18 cellular contexts compared by ENCODE assay signal in the genomic region with DNA sequence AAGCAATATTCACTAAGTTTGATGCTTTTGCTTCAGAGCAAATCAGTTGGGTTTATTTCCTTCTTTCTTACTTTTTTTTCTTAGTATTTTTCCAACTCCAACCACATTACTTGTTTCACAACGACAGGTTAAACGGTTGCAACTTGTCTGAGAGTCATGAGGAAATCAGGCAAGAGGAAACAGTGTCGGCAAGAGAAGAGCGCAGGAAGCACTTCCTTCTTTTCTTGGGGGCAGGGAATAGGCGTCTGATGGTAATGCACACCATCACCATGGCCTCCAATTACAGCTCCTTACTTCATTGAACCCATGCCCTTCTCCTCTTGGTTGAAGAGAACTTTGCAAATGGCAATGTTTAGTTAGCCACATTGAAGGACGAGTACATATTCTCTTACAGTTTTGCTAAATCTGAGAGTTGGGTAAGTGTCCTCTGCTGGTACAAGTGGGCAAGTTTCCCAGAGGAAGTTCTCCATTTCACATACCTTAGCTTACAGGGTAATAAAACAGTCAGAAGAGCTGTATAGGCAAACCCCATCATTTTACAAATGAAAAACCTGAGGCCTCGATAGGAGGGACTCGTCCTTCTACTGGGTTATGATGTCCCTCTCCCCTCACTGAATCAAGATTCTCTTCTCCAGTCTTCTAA. TPM values are rescaled to one million over a fixed set of nuclear protein-coding genes. Genes with fewer than 3 reads are reported as not detected.
DNase-seq lines count a peak whose midpoint lies in the region; ATAC-seq and TF ChIP-seq lines count a peak whose summit lies in the region.
"Had no signal": no experiment of that assay in that cellular context is flagged by ENCODE, and none has a peak within 500 bp of the region (broad histone marks: within the 10 kb centered on the region; RNA-seq: fewer than 3 reads in every experiment).

No MANE protein-coding gene starts in this region.

- peaks cover under 1% of the 10 kb centered on the region for H3K27me3 Mint-ChIP-seq in T-helper 1 cell treated with Interleukin-12 subunit alpha and Interleukin-12 subunit beta and Interleukin-4 antibody, amounts not matched to agents 30 μg/mL and 1 μg/mL, for 36 hours (ENCODE audit: low read depth)
- H3K27me3 Mint-ChIP-seq: central memory CD8-positive, alpha-beta T cell; stimulated activated naive CD8-positive, alpha-beta T cell treated with anti-CD3 and anti-CD28 coated beads, Interleukin-15, Interleukin-2, amounts not matched to agents 100 ng/mL and 50 ng/mL, for 24 hours; T-helper 17 cell had no signal

- H3K9me3 Mint-ChIP-seq in T-helper 1 cell treated with Interleukin-12 subunit alpha and Interleukin-12 subunit beta and Interleukin-4 antibody, amounts not matched to agents 30 μg/mL and 1 μg/mL, for 36 hours = no peaks in the 10 kb centered on the region
- H3K9me3 Mint-ChIP-seq: central memory CD8-positive, alpha-beta T cell; stimulated activated naive CD8-positive, alpha-beta T cell treated with anti-CD3 and anti-CD28 coated beads, Interleukin-15, Interleukin-2, amounts not matched to agents 100 ng/mL and 50 ng/mL, for 24 hours had no signal

- H3K9me3 ChIP-seq in left lung (no peaks in the 10 kb centered on the region), HAP-1 (no peaks in the 10 kb centered on the region)

- intact Hi-C loops in left lung (cut with DNase I) = no loop called here

- H3K36me3 ChIP-seq in left lung (no peaks in the 10 kb centered on the region), HAP-1 (replicated peaks) (no peaks in the 10 kb centered on the region)

- peak overlapping the region; percentile 42 to 90 for H3K27ac ChIP-seq in left lung
- H3K27ac ChIP-seq: RWPE1 had no signal

- no peak overlapping the region for H3K4me3 ChIP-seq in left lung
- no peak overlapping the region for H3K4me3 ChIP-seq in HAP-1

- H3K27ac Mint-ChIP-seq in T-helper 1 cell treated with Interleukin-12 subunit alpha and Interleukin-12 subunit beta and Interleukin-4 antibody, amounts not matched to agents 30 μg/mL and 1 μg/mL, for 36 hours = peak overlapping the region; percentile 46
- H3K27ac Mint-ChIP-seq: stimulated activated naive CD8-positive, alpha-beta T cell treated with anti-CD3 and anti-CD28 coated beads, Interleukin-15, Interleukin-2, amounts not matched to agents 100 ng/mL and 50 ng/mL, for 24 hours; T-helper 17 cell had no signal

- H3K27me3 ChIP-seq in left lung = no peaks in the 10 kb centered on the region
- H3K27me3 ChIP-seq in HAP-1 (ENCODE audit: low read depth) = no peaks in the 10 kb centered on the region

- peak; percentile 33 for ATAC-seq in left lung
- ATAC-seq in GM18858 (IDR thresholded peaks at IDR 0.05; ENCODE audit: unreplicated experiment) = no peak
- ATAC-seq: T-helper 17 cell had no signal

- H3K4me3 Mint-ChIP-seq in T-helper 1 cell treated with Interleukin-12 subunit alpha and Interleukin-12 subunit beta and Interleukin-4 antibody, amounts not matched to agents 30 μg/mL and 1 μg/mL, for 36 hours = no peak overlapping the region
- H3K4me3 Mint-ChIP-seq: central memory CD8-positive, alpha-beta T cell; stimulated activated naive CD8-positive, alpha-beta T cell treated with anti-CD3 and anti-CD28 coated beads, Interleukin-15, Interleukin-2, amounts not matched to agents 100 ng/mL and 50 ng/mL, for 24 hours; T-helper 17 cell had no signal

- DNase-seq in AML-193 (lab: John Stamatoyannopoulos, UW) = peak; percentile 96 to 97
- peak; percentile 76 for DNase-seq in KG1 (lab: John Stamatoyannopoulos, UW)
- peak in 1 of 2 donors; percentile 48 for DNase-seq in left lung
- DNase-seq in occipital lobe (lab: John Stamatoyannopoulos, UW) = no peak
- DNase-seq in HAP-1 (ENCODE audit: low spot score in 2 of 2) = no peak
- DNase-seq in activated T-cell treated with anti-CD3 and anti-CD28 coated beads for 4 hours = no peak
- DNase-seq: activated effector memory CD4-positive, alpha-beta T cell treated with anti-CD3 and anti-CD28 coated beads, Interleukin-2, amount 50 U/mL, for 16 hours; amniotic stem cell; HCEC 1CT; mesendoderm; NCI-H1048; NCI-H774; T-helper 17 cell had no signal

- H3K4me1 Mint-ChIP-seq in T-helper 1 cell treated with Interleukin-12 subunit alpha and Interleukin-12 subunit beta and Interleukin-4 antibody, amounts not matched to agents 30 μg/mL and 1 μg/mL, for 36 hours (ENCODE audit: low read depth) = peaks cover 20% of the 10 kb centered on the region
- H3K4me1 Mint-ChIP-seq: central memory CD8-positive, alpha-beta T cell; T-helper 17 cell had no signal

- peaks cover 0 to 87% of the 10 kb centered on the region in 2 donors for H3K4me1 ChIP-seq in left lung
- H3K4me1 ChIP-seq in HAP-1 = no peaks in the 10 kb centered on the region

- TF ChIP-seq CTCF in left lung (IDR thresholded peaks at IDR 0.05) = peak in 1 of 2 donors; percentile 19

- in situ Hi-C loops in HAP-1 (cut with MboI; ENCODE audit: low sequenced_read_pairs) = no loop called here

- H3K36me3 Mint-ChIP-seq in T-helper 1 cell treated with Interleukin-12 subunit alpha and Interleukin-12 subunit beta and Interleukin-4 antibody, amounts not matched to agents 30 μg/mL and 1 μg/mL, for 36 hours (ENCODE audit: low read depth) = no peaks in the 10 kb centered on the region

RNA-seq across cellular contexts. Expression of gene CXCL8, which starts 8.3 kb away (rescaled TPM):
- total RNA-seq in left lung (10 to 100 TPM; 12.3 to 80.4 TPM), occipital lobe (5.1 TPM)

Comparison
In these comparisons a context has a peak if more than half of its experiments do, and no peak if none do; other contexts are left out.
1. DNase-seq: peak in AML-193 (2 of 2) and KG1 (single experiment); none in occipital lobe (single experiment), HAP-1 (0 of 2) and activated T-cell treated with anti-CD3 and anti-CD28 coated beads for 4 hours (single experiment).